ENCODE assay signal across 17 cellular contexts in the genomic region with DNA sequence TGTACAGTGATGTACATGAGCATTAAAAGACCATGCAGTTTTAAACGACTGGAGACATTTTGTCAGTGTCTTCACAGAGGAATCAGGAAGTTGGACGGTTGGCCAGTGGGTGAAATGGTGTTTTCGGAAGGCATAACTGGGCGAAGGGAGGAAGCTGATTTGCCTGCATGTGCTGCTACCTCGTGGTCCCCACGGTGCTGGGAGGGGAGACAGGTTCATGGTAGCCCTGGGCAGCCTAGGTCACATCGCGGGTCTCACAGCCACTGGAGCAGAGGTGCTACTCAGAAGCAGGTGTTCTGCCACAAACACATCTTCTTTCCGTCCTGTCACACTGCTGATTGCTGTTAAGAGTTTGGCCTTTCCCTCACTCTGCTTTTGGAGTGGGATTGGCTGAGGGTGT. TPM values are rescaled to one million over a fixed set of nuclear protein-coding genes. Genes with fewer than 3 reads are reported as not detected.
DNase-seq lines count a peak whose midpoint lies in the region; ATAC-seq and TF ChIP-seq lines count a peak whose summit lies in the region.
"Had no signal": no experiment of that assay in that cellular context is flagged by ENCODE, and none has a peak within 500 bp of the region (broad histone marks: within the 10 kb centered on the region; RNA-seq: fewer than 3 reads in every experiment).

No MANE protein-coding gene starts in this region.

- H3K27me3 ChIP-seq in SK-N-SH (ENCODE audit: insufficient read depth): no peaks in the 10 kb centered on the region
- H3K27me3 ChIP-seq: vagina had no signal

- H4K20me1 ChIP-seq in SK-N-SH (ENCODE audit: insufficient read depth): peaks cover 4% of the 10 kb centered on the region; the same call in 1 of the 2 replicates

- H3K4me2 ChIP-seq in SK-N-SH: no peak overlapping the region

- no peak overlapping the region for H2AFZ ChIP-seq in SK-N-SH (ENCODE audit: low read depth)

- no peaks in the 10 kb centered on the region for H3K27me3 Mint-ChIP-seq in activated T-cell treated with anti-CD3 and anti-CD28 coated beads, Interleukin-2, amount 50 U/mL, for 24 hours
- no peaks in the 10 kb centered on the region for H3K27me3 Mint-ChIP-seq in activated T-cell treated with anti-CD3 and anti-CD28 coated beads, Interleukin-2, amount 50 U/mL, for 4 hours (ENCODE audit: low read depth)
- no peaks in the 10 kb centered on the region for H3K27me3 Mint-ChIP-seq in activated T-helper 2 cell treated with anti-CD3 and anti-CD28 coated beads, Interferon-gamma antibody, Interleukin-2, Interleukin-4, amounts not matched to agents 10 μg/mL and 5 μg/mL and 100 μg/mL, durations not matched to agents 14 hours and 24 hours and 36 hours (ENCODE audit: low read depth)
- H3K27me3 Mint-ChIP-seq in stimulated activated naive B cell treated with anti-CD40 and anti-IgM and Interleukin-4, amounts not matched to agents 10 μg/mL and 1 μg/mL and 100 μg/mL, for 72 hours: no peaks in the 10 kb centered on the region
- H3K27me3 Mint-ChIP-seq: brain; effector memory CD8-positive, alpha-beta T cell had no signal

- no peaks in the 10 kb centered on the region for H3K9me3 ChIP-seq in SK-N-SH
- H3K9me3 ChIP-seq: vagina had no signal

- H3K9me2 ChIP-seq in SK-N-SH: no peaks in the 10 kb centered on the region

- no peak overlapping the region for H3K4me3 ChIP-seq in SK-N-SH (ENCODE audit: low read depth in 2 of 2, low read length in 1 of 2)
- H3K4me3 ChIP-seq: vagina had no signal

- H3K79me2 ChIP-seq in SK-N-SH (ENCODE audit: insufficient read depth): peaks cover 29% of the 10 kb centered on the region

- WGBS in SK-N-SH (ENCODE audit: low lambda C conversion rate): 88% methylated on average over 9 of the region's 9 CpGs

- ATAC-seq in activated T-cell treated with anti-CD3 and anti-CD28 coated beads, Interleukin-2, amount 50 U/mL, for 4 hours: no peak
- peak; percentile 52 for ATAC-seq in GM19324 (IDR thresholded peaks at IDR 0.05; ENCODE audit: low FRiP score, unreplicated experiment)
- ATAC-seq in stimulated activated naive B cell treated with anti-CD40 and anti-IgM and Interleukin-4, amounts not matched to agents 10 μg/mL and 1 μg/mL and 100 μg/mL, for 72 hours (replicated peaks): no peak
- ATAC-seq: effector memory CD8-positive, alpha-beta T cell had no signal

- no peak for TF ChIP-seq EP300 in SK-N-SH (IDR thresholded peaks at IDR 0.05; ENCODE audit: borderline replicate concordance in 1 of 2, low read depth in 1 of 2, low read length in 1 of 2)

- no peaks in the 10 kb centered on the region for H3K36me3 ChIP-seq in SK-N-SH (replicated peaks in 1 of 2; ENCODE audit: control insufficient read depth in 1 of 2, insufficient read depth in 2 of 2, low read length in 1 of 2)
- H3K36me3 ChIP-seq: vagina had no signal

- intact Hi-C loops in activated T-helper 2 cell treated with anti-CD3 and anti-CD28 coated beads, Interferon-gamma antibody, Interleukin-2, Interleukin-4, amounts not matched to agents 10 μg/mL and 5 μg/mL and 100 μg/mL, durations not matched to agents 14 hours and 24 hours and 36 hours (cut with micrococcal nuclease): no loop called here

- peaks cover 3 to 15% of the 10 kb centered on the region in 2 experiments; a peak in 2 of 4 replicates for H3K4me1 ChIP-seq in SK-N-SH (ENCODE audit: control insufficient read depth in 1 of 2, insufficient read depth in 2 of 2, low read depth in 1 of 2, low read length in 1 of 2)

- H3F3A ChIP-seq in SK-N-SH (replicated peaks; ENCODE audit: insufficient read depth): no peaks in the 10 kb centered on the region

- peak; percentile 30 for DNase-seq in activated T-cell treated with anti-CD3 and anti-CD28 coated beads, Interleukin-2, amount 50 U/mL, for 24 hours
- DNase-seq in activated T-cell treated with anti-CD3 and anti-CD28 coated beads, Interleukin-2, amount 50 U/mL, for 4 hours: no peak
- no peak for DNase-seq in activated T-helper 2 cell treated with anti-CD3 and anti-CD28 coated beads, Interferon-gamma antibody, Interleukin-2, Interleukin-4, amounts not matched to agents 10 μg/mL and 5 μg/mL and 100 μg/mL, durations not matched to agents 14 hours and 24 hours and 36 hours (ENCODE audit: low spot score)
- DNase-seq in stimulated activated naive B cell treated with anti-CD40 and anti-IgM and Interleukin-4, amounts not matched to agents 10 μg/mL and 1 μg/mL and 100 μg/mL, for 72 hours: no peak
- DNase-seq in SK-N-SH (no peak), NCI-H82 treated with DMSO at 0.1 percent for 48 hours (lab: John Stamatoyannopoulos, UW; ENCODE audit: unreplicated experiment) (no peak), RKO (ENCODE audit: low spot score) (no peak)
- DNase-seq: activated T-cell treated with anti-CD3 and anti-CD28 coated beads, Interleukin-2, amount 50 U/mL, for 1 hour; effector memory CD8-positive, alpha-beta T cell; foreskin fibroblast; midbrain; NCI-H1436; NCI-H510A; stimulated activated CD8-positive, alpha-beta memory T cell treated with anti-CD3 and anti-CD28 coated beads, Interleukin-4, amount 100 ng/mL, for 48 hours had no signal

- no peaks in the 10 kb centered on the region for H3K9me3 Mint-ChIP-seq in activated T-cell treated with anti-CD3 and anti-CD28 coated beads, Interleukin-2, amount 50 U/mL, for 24 hours
- no peaks in the 10 kb centered on the region for H3K9me3 Mint-ChIP-seq in activated T-cell treated with anti-CD3 and anti-CD28 coated beads, Interleukin-2, amount 50 U/mL, for 4 hours
- H3K9me3 Mint-ChIP-seq in activated T-helper 2 cell treated with anti-CD3 and anti-CD28 coated beads, Interferon-gamma antibody, Interleukin-2, Interleukin-4, amounts not matched to agents 10 μg/mL and 5 μg/mL and 100 μg/mL, durations not matched to agents 14 hours and 24 hours and 36 hours: no peaks in the 10 kb centered on the region
- H3K9me3 Mint-ChIP-seq in stimulated activated naive B cell treated with anti-CD40 and anti-IgM and Interleukin-4, amounts not matched to agents 10 μg/mL and 1 μg/mL and 100 μg/mL, for 72 hours: peaks cover 2 to 4% of the 10 kb centered on the region in 2 donors
- H3K9me3 Mint-ChIP-seq: brain; effector memory CD8-positive, alpha-beta T cell had no signal

- H3K4me1 Mint-ChIP-seq in activated T-cell treated with anti-CD3 and anti-CD28 coated beads, Interleukin-2, amount 50 U/mL, for 24 hours (ENCODE audit: low read depth): peaks cover 76% of the 10 kb centered on the region
- H3K4me1 Mint-ChIP-seq in activated T-cell treated with anti-CD3 and anti-CD28 coated beads, Interleukin-2, amount 50 U/mL, for 4 hours (ENCODE audit: low read depth): peaks cover 71% of the 10 kb centered on the region
- peaks cover 68% of the 10 kb centered on the region for H3K4me1 Mint-ChIP-seq in activated T-helper 2 cell treated with anti-CD3 and anti-CD28 coated beads, Interferon-gamma antibody, Interleukin-2, Interleukin-4, amounts not matched to agents 10 μg/mL and 5 μg/mL and 100 μg/mL, durations not matched to agents 14 hours and 24 hours and 36 hours (ENCODE audit: low read depth)
- H3K4me1 Mint-ChIP-seq in stimulated activated naive B cell treated with anti-CD40 and anti-IgM and Interleukin-4, amounts not matched to agents 10 μg/mL and 1 μg/mL and 100 μg/mL, for 72 hours: peaks cover 45 to 71% of the 10 kb centered on the region in 2 donors

- no peak overlapping the region for H3K9ac ChIP-seq in SK-N-SH

- TF ChIP-seq RAD21 in SK-N-SH (IDR thresholded peaks at IDR 0.05; ENCODE audit: low read length): no peak

- no peak overlapping the region for H3K4me3 Mint-ChIP-seq in activated T-cell treated with anti-CD3 and anti-CD28 coated beads, Interleukin-2, amount 50 U/mL, for 24 hours
- no peak overlapping the region for H3K4me3 Mint-ChIP-seq in activated T-cell treated with anti-CD3 and anti-CD28 coated beads, Interleukin-2, amount 50 U/mL, for 4 hours
- H3K4me3 Mint-ChIP-seq in activated T-helper 2 cell treated with anti-CD3 and anti-CD28 coated beads, Interferon-gamma antibody, Interleukin-2, Interleukin-4, amounts not matched to agents 10 μg/mL and 5 μg/mL and 100 μg/mL, durations not matched to agents 14 hours and 24 hours and 36 hours (ENCODE audit: low read depth): no peak overlapping the region
- H3K4me3 Mint-ChIP-seq in stimulated activated naive B cell treated with anti-CD40 and anti-IgM and Interleukin-4, amounts not matched to agents 10 μg/mL and 1 μg/mL and 100 μg/mL, for 72 hours: peak overlapping the region; percentile 2 to 20
- H3K4me3 Mint-ChIP-seq: brain; effector memory CD8-positive, alpha-beta T cell had no signal

- H3K27ac Mint-ChIP-seq in activated T-cell treated with anti-CD3 and anti-CD28 coated beads, Interleukin-2, amount 50 U/mL, for 24 hours: peak overlapping the region; percentile 93
- peak overlapping the region; percentile 79 for H3K27ac Mint-ChIP-seq in activated T-helper 2 cell treated with anti-CD3 and anti-CD28 coated beads, Interferon-gamma antibody, Interleukin-2, Interleukin-4, amounts not matched to agents 10 μg/mL and 5 μg/mL and 100 μg/mL, durations not matched to agents 14 hours and 24 hours and 36 hours
- peak overlapping the region; percentile 89 for H3K27ac Mint-ChIP-seq in stimulated activated naive B cell treated with anti-CD40 and anti-IgM and Interleukin-4, amounts not matched to agents 10 μg/mL and 1 μg/mL and 100 μg/mL, for 72 hours
- H3K27ac Mint-ChIP-seq: effector memory CD8-positive, alpha-beta T cell had no signal

- TF ChIP-seq CTCF in SK-N-SH (IDR thresholded peaks at IDR 0.05): no peak

- H3K36me3 Mint-ChIP-seq in activated T-cell treated with anti-CD3 and anti-CD28 coated beads, Interleukin-2, amount 50 U/mL, for 24 hours (ENCODE audit: low read depth): peaks cover 30% of the 10 kb centered on the region
- H3K36me3 Mint-ChIP-seq in activated T-cell treated with anti-CD3 and anti-CD28 coated beads, Interleukin-2, amount 50 U/mL, for 4 hours (ENCODE audit: insufficient read depth): peaks cover 17% of the 10 kb centered on the region
- peaks cover 50% of the 10 kb centered on the region for H3K36me3 Mint-ChIP-seq in activated T-helper 2 cell treated with anti-CD3 and anti-CD28 coated beads, Interferon-gamma antibody, Interleukin-2, Interleukin-4, amounts not matched to agents 10 μg/mL and 5 μg/mL and 100 μg/mL, durations not matched to agents 14 hours and 24 hours and 36 hours (ENCODE audit: low read depth)
- H3K36me3 Mint-ChIP-seq in stimulated activated naive B cell treated with anti-CD40 and anti-IgM and Interleukin-4, amounts not matched to agents 10 μg/mL and 1 μg/mL and 100 μg/mL, for 72 hours: peaks cover 16 to 30% of the 10 kb centered on the region in 2 donors
- H3K36me3 Mint-ChIP-seq: brain had no signal

- H3K27ac ChIP-seq in SK-N-SH (ENCODE audit: low read depth in 2 of 2, low read length in 1 of 2): no peak overlapping the region
- H3K27ac ChIP-seq: vagina had no signal

- POLR2A ChIA-PET in SK-N-SH (lab: Yijun Ruan, JAX): no interaction called here

- CTCF ChIA-PET in SK-N-SH (lab: Yijun Ruan, JAX): interaction anchor here (0.7 to 1.0 kb wide), 2 partner anchors 154 to 347 kb away, joined by 3 read pairs; no protein-coding TSS in a partner anchor

RNA-seq across cellular contexts. Expression of gene HIVEP1, which starts 35.2 kb away (rescaled TPM):
- 10 to 100 TPM; 24.2 to 26.1 (median 25.8) TPM for total RNA-seq in activated T-cell treated with anti-CD3 and anti-CD28 coated beads, Interleukin-2, amount 50 U/mL, for 4 hours
- total RNA-seq in activated T-helper 2 cell treated with anti-CD3 and anti-CD28 coated beads, Interferon-gamma antibody, Interleukin-2, Interleukin-4, amounts not matched to agents 10 μg/mL and 5 μg/mL and 100 μg/mL, durations not matched to agents 14 hours and 24 hours and 36 hours: 63.8 TPM in 2 replicates
- 7.7 and 10.4 TPM in 2 replicates for polyA plus RNA-seq in SK-N-SH (2012; rRNA removed)
- polyA plus RNA-seq in SK-N-SH (2012; cell fraction: cytosol; rRNA removed): 5.5 and 6.4 TPM in 2 replicates
- 19.3 and 21.1 TPM in 2 replicates for polyA plus RNA-seq in SK-N-SH (2012; cell fraction: nucleus; rRNA removed)

Comparison
In these comparisons a context has a peak if more than half of its experiments do, and no peak if none do; other contexts are left out.
1. H3K4me3 Mint-ChIP-seq: peak in stimulated activated naive B cell treated with anti-CD40 and anti-IgM and Interleukin-4, amounts not matched to agents 10 μg/mL and 1 μg/mL and 100 μg/mL, for 72 hours (2 of 2); none in activated T-cell treated with anti-CD3 and anti-CD28 coated beads, Interleukin-2, amount 50 U/mL, for 24 hours (single experiment), activated T-cell treated with anti-CD3 and anti-CD28 coated beads, Interleukin-2, amount 50 U/mL, for 4 hours (single experiment) and activated T-helper 2 cell treated with anti-CD3 and anti-CD28 coated beads, Interferon-gamma antibody, Interleukin-2, Interleukin-4, amounts not matched to agents 10 μg/mL and 5 μg/mL and 100 μg/mL, durations not matched to agents 14 hours and 24 hours and 36 hours (single experiment).
2. Peak in every context shown above with its lines, with median percentiles within 50 percentile points of each other: H3K27ac Mint-ChIP-seq.